Comparison of ENCODE assay signal across 21 cellular contexts in genomic region chr14:103020271-103020910, GRCh38. TPM values are rescaled to one million over a fixed set of nuclear protein-coding genes. Genes with fewer than 3 reads are reported as not detected.
DNase-seq lines count a peak whose midpoint lies in the region; ATAC-seq, FAIRE-seq and TF ChIP-seq lines count a peak whose summit lies in the region.
"Had no signal": no experiment of that assay in that cellular context is flagged by ENCODE, and none has a peak within 500 bp of the region (broad histone marks: within the 10 kb centered on the region; RNA-seq: fewer than 3 reads in every experiment).

No MANE protein-coding gene starts in this region.

- no peak for TF ChIP-seq CTCF in HFFc6 (IDR thresholded peaks at IDR 0.05)
- no peak for TF ChIP-seq CTCF in left lung (IDR thresholded peaks at IDR 0.05)
- no peak for TF ChIP-seq CTCF in spleen (IDR thresholded peaks at IDR 0.05 in 8 of 11, conservative IDR thresholded peaks at IDR 0.05 in 3 of 11)
- no peak for TF ChIP-seq CTCF in gastrocnemius medialis (IDR thresholded peaks at IDR 0.05 in 4 of 5, conservative IDR thresholded peaks at IDR 0.05 in 1 of 5)

- H3K36me3 ChIP-seq in left lung (no peaks in the 10 kb centered on the region), spleen (peaks cover 0 to 6% (median 0%) of the 10 kb centered on the region in 6 donors), gastrocnemius medialis (no peaks in the 10 kb centered on the region)
- H3K36me3 ChIP-seq: MG63 had no signal

- H3K36me3 Mint-ChIP-seq in HFFc6 (ENCODE audit: low read depth) = peaks cover 8% of the 10 kb centered on the region; the same call in 1 of the 2 replicates
- H3K36me3 Mint-ChIP-seq in activated T-helper 17 cell treated with anti-CD3 and anti-CD28 coated beads, Interleukin-2, amount 50 U/mL, for 72 hours (ENCODE audit: low read depth) = no peaks in the 10 kb centered on the region

- H3K4me3 ChIP-seq in left lung (no peak overlapping the region), spleen (no peak overlapping the region), gastrocnemius medialis (no peak overlapping the region)
- H3K4me3 ChIP-seq: MG63 had no signal

- H3K27me3 ChIP-seq in left lung (no peaks in the 10 kb centered on the region), spleen (replicated peaks in 1 of 7) (no peaks in the 10 kb centered on the region), gastrocnemius medialis (no peaks in the 10 kb centered on the region)
- H3K27me3 ChIP-seq: MG63 had no signal

- DNase-seq in HFFc6 (no peak), left lung (no peak), spleen (peak; percentile 66), gastrocnemius medialis (no peak), urothelium cell line (ENCODE audit: low spot score) (no peak)
- DNase-seq in activated CD8-positive, alpha-beta memory T cell treated with anti-CD3 and anti-CD28 coated beads, Interleukin-2, amount 50 U/mL, for 4 hours = no peak
- DNase-seq: AML-193, DMS79, GOT3, MG63, NCI-H1105, NCI-H1694 treated with DMSO at 0.1 percent for 48 hours, NCI-H446, NCI-H748 treated with DMSO at 0.1 percent for 48 hours, PC-3 had no signal

- FAIRE-seq in urothelium cell line (lab: Jason Lieb, UNC) = no peak
- FAIRE-seq: G401.6, GM12891 had no signal

- H3K27ac ChIP-seq in left lung (peak overlapping the region in 1 of 2 donors; percentile 5), spleen (peak overlapping the region in 2 of 8 donors; percentile 4 to 42), gastrocnemius medialis (no peak overlapping the region)
- H3K27ac ChIP-seq: KMS-11 had no signal

- no peaks in the 10 kb centered on the region for H3K9me3 Mint-ChIP-seq in HFFc6
- no peaks in the 10 kb centered on the region for H3K9me3 Mint-ChIP-seq in activated T-helper 17 cell treated with anti-CD3 and anti-CD28 coated beads, Interleukin-2, amount 50 U/mL, for 72 hours

- H3K9me3 ChIP-seq in left lung (no peaks in the 10 kb centered on the region), spleen (no peaks in the 10 kb centered on the region), gastrocnemius medialis (no peaks in the 10 kb centered on the region)
- H3K9me3 ChIP-seq: MG63 had no signal

- in situ Hi-C loops in gastrocnemius medialis (cut with MboI; ENCODE audit: low sequenced_read_pairs in 4 of 4) = no loop called here

- intact Hi-C loops in left lung (cut with DNase I) = no loop called here
- intact Hi-C loops in spleen (cut with DNase I; ENCODE audit: low total_unique reads) = no loop called here
- intact Hi-C loops in gastrocnemius medialis (cut with DNase I; ENCODE audit: low total_unique reads) = no loop called here

- H3K4me3 Mint-ChIP-seq in HFFc6 = no peak overlapping the region
- H3K4me3 Mint-ChIP-seq in activated T-helper 17 cell treated with anti-CD3 and anti-CD28 coated beads, Interleukin-2, amount 50 U/mL, for 72 hours = no peak overlapping the region

- peaks cover 60% of the 10 kb centered on the region for H3K4me1 Mint-ChIP-seq in HFFc6 (ENCODE audit: low read depth)
- peaks cover 7% of the 10 kb centered on the region for H3K4me1 Mint-ChIP-seq in activated T-helper 17 cell treated with anti-CD3 and anti-CD28 coated beads, Interleukin-2, amount 50 U/mL, for 72 hours

- H3K4me1 ChIP-seq in left lung (peaks cover 4 to 58% of the 10 kb centered on the region in 2 donors), spleen (peaks cover 9 to 93% (median 61%) of the 10 kb centered on the region in 6 donors), gastrocnemius medialis (peaks cover 42% of the 10 kb centered on the region in 2 donors)

- WGBS in spleen, 5 donors = 88 to 95% (median 91%) methylated on average over 23 to 29 of the region's 29 CpGs

- H3K27me3 Mint-ChIP-seq in HFFc6 (ENCODE audit: insufficient read depth) = no peaks in the 10 kb centered on the region; the same call in none of the 2 replicates
- no peaks in the 10 kb centered on the region for H3K27me3 Mint-ChIP-seq in activated T-helper 17 cell treated with anti-CD3 and anti-CD28 coated beads, Interleukin-2, amount 50 U/mL, for 72 hours

- peak overlapping the region; percentile 29; the same call in 1 of the 2 replicates for H3K27ac Mint-ChIP-seq in HFFc6
- peak overlapping the region; percentile 26 for H3K27ac Mint-ChIP-seq in activated T-helper 17 cell treated with anti-CD3 and anti-CD28 coated beads, Interleukin-2, amount 50 U/mL, for 72 hours

- ATAC-seq in activated T-helper 17 cell treated with anti-CD3 and anti-CD28 coated beads, Interleukin-2, amount 50 U/mL, for 72 hours (replicated peaks) = no peak
- ATAC-seq in left lung (peak; percentile 10), HG03354 (IDR thresholded peaks at IDR 0.05; ENCODE audit: poor library complexity, severe bottlenecking, unreplicated experiment) (no peak), gastrocnemius medialis (no peak)
- ATAC-seq: PC-3, Right ventricle myocardium inferior had no signal

- TF ChIP-seq POLR2A in spleen (IDR thresholded peaks at IDR 0.05) = no peak
- TF ChIP-seq POLR2A in gastrocnemius medialis (IDR thresholded peaks at IDR 0.05) = no peak

RNA-seq across cellular contexts. Expression of gene CDC42BPB, which starts 37.0 kb away (rescaled TPM):
- 10 to 100 TPM; 73.7 to 85.1 (median 79.9) TPM for total RNA-seq in HFFc6 (2021; fragmentation: NEBNext Ultra II Directional; extraction: Animal tissue kit (Norgen Biotek cat#: 25700))
- 1 to 10 TPM; 7.2 to 7.3 TPM for total RNA-seq in activated T-helper 17 cell treated with anti-CD3 and anti-CD28 coated beads, Interleukin-2, amount 50 U/mL, for 72 hours
- 10 to 100 TPM; 79.8 to 79.9 TPM for total RNA-seq in left lung
- total RNA-seq in spleen = 10 to 100 TPM; 40.2 to 94.5 (median 79.6) TPM
- 10 to 100 TPM in 2 of 3 donors, 1 to 10 TPM in 1; 6.4 to 22.6 (median 10.1) TPM for polyA plus RNA-seq in spleen
- 10 to 100 TPM; 30.0 to 64.3 (median 32.6) TPM for total RNA-seq in gastrocnemius medialis
